Comparison of ENCODE assay signal across 8 cellular contexts in the genomic region with DNA sequence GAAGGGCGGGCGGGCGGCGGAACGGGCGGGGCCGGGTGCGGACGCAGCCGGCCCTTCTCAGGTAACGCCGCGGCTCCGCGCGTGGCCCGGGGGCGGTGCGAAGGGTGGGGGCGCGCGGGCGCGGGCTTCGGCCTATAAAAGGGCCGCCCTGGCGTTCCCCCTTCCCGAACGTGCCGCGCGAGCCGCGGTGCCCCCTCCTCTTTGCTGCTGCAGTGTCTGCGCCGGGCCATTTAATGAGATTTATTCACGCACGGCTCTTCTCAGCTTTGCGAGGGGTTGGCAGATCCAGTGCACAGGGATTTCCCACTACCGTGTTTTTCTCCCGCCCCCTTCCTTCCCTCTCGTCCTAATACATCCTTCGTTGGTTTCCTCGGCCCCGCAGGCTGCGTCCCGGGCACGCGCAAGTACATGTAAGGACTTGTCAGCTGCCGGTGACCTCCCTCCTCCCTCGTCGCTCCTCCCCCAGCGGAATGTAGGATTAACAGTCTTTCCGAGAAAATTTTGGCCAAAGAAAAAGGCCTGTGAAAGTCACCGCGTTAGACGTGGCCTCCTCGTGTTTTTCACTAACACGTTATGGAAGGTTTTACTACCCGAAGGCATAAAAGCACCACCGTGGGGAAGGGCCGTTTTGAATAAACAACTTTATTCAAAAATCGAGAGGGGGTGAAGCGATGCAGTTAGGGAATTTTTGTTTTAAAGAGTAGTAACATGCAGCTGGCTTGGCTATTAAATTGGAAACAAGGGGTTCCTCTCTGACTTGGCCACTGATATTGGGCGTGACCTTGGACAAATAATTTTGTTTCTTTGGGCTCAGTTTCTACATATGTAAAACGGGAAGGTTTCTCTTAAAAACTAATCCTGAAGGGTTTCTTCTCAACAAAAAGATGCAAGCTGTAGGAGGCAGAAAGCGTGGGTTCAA. TPM values are rescaled to one million over a fixed set of nuclear protein-coding genes. Genes with fewer than 3 reads are reported as not detected.
DNase-seq lines count a peak whose midpoint lies in the region; ATAC-seq and TF ChIP-seq lines count a peak whose summit lies in the region.

No MANE protein-coding gene starts in this region.

- intact Hi-C loops in mucosa of descending colon (cut with DNase I, micrococcal nuclease), result loop anchor here in 1 of 2 donors (5.0 kb wide), 1 partner anchor 118 kb away; no protein-coding TSS in a partner anchor

- peak overlapping the region; percentile 69 for H3K4me3 ChIP-seq in epithelial cell of esophagus (ENCODE audit: low read length)
- H3K4me3 ChIP-seq in mucosa of descending colon, result peak overlapping the region; percentile 87

- no peaks in the 10 kb centered on the region for H3K36me3 ChIP-seq in mucosa of descending colon (ENCODE audit: low read depth)

- H3K4me1 ChIP-seq in mucosa of descending colon (ENCODE audit: low read depth), result peaks cover 11% of the 10 kb centered on the region

- H3K9me3 ChIP-seq in mucosa of descending colon, result no peaks in the 10 kb centered on the region

- in situ Hi-C loops in Caki2 (cut with HindIII; ENCODE audit: low pct_unique_long_range_greater_than_20kb, low sequenced_read_pairs), result no loop called here

- TF ChIP-seq CTCF in GM20000 (IDR thresholded peaks at IDR 0.05; ENCODE audit: extremely low read depth, missing control alignments) (no peak), epithelial cell of esophagus (IDR thresholded peaks at IDR 0.05; ENCODE audit: insufficient read depth, low read depth, low read length, missing control alignments) (no peak), mucosa of descending colon (IDR thresholded peaks at IDR 0.05) (no peak)

- peak; percentile 89 for ATAC-seq in mucosa of descending colon

- peak; percentile 91 for DNase-seq in Caki2 (ENCODE audit: low read depth)
- peak; percentile 93 for DNase-seq in GM20000 (ENCODE audit: low spot score)
- peak; percentile 87 for DNase-seq in HS-5 (ENCODE audit: low read depth)
- peak; percentile 79 for DNase-seq in NOMO-1 treated with DMSO at 0.1 percent for 48 hours (lab: John Stamatoyannopoulos, UW; ENCODE audit: unreplicated experiment)
- DNase-seq in activated CD8-positive, alpha-beta memory T cell treated with anti-CD3 and anti-CD28 coated beads, Interleukin-2, amount 50 U/mL, for 4 hours, result peak; percentile 86
- peak; percentile 91 for DNase-seq in epithelial cell of esophagus (ENCODE audit: low read depth)
- DNase-seq in mucosa of descending colon, result peak; percentile 89 to 96 (median 92)
- peak; percentile 83 for DNase-seq in stimulated activated CD8-positive, alpha-beta memory T cell treated with anti-CD3 and anti-CD28 coated beads, Interleukin-4, amount 100 ng/mL, for 24 hours (ENCODE audit: low read depth)

RNA-seq across cellular contexts. Expression of a gene that starts 1.0 kb away (rescaled TPM):
- 7.9 and 11.4 TPM in 2 replicates for total RNA-seq in Caki2 (2014; rRNA removed; shearing (Covaris generic); ENCODE audit: low replicate concordance)
- 10 to 100 TPM; 17.7 to 56.4 (median 20.7) TPM for total RNA-seq in mucosa of descending colon

Comparison
In these comparisons a context has a peak if more than half of its experiments do, and no peak if none do; other contexts are left out.
1. Peak in every context shown above with its lines: DNase-seq, ATAC-seq and H3K4me3 ChIP-seq.